ENCODE assay signal across 23 cellular contexts in the genomic region with DNA sequence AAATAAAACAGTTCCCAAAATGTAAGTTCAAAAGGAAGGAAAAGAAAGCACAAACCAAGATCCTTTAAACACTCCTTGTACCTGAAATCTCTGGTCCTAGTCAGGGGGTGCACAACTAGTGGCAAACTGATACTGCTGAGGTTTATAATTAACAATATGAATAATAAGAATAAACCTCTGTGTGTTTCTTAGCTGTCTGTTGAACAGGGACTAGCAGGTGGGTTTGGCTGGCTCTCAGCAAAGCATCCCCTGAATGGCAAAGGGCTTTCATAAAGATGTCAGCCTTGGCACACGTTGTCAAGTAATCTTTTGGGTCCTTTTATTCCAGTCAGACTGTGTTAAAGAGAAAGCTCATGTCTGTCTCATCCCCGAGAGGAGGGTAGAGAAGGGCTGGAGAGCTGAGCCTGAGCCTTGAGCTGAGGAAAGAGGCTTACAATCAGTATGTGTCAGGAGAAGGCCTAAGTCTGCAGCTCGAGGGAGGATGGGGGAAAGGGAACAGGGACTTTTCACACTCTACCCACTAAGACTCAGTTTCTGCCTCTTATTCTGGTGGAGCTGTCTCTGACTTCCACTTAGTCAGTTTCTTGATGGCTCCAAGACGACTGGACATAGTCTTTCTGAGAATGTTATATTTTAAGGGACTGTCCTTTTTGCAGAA.
DNase-seq lines count a peak whose midpoint lies in the region; ATAC-seq and TF ChIP-seq lines count a peak whose summit lies in the region.
"Had no signal": no experiment of that assay in that cellular context is flagged by ENCODE, and none has a peak within 500 bp of the region (broad histone marks: within the 10 kb centered on the region; RNA-seq: fewer than 3 reads in every experiment).

No MANE protein-coding gene starts in this region.

- POLR2A ChIA-PET in activated CD4-positive, alpha-beta T cell treated with anti-CD3 and anti-CD28 coated beads for 36 hours (lab: Charles Lee), result no interaction called here

- H3K27me3 Mint-ChIP-seq in osteocyte (ENCODE audit: unreplicated experiment), result no peaks in the 10 kb centered on the region
- H3K27me3 Mint-ChIP-seq in activated CD4-positive, alpha-beta T cell treated with anti-CD3 and anti-CD28 coated beads for 36 hours, result no peaks in the 10 kb centered on the region
- H3K27me3 Mint-ChIP-seq: activated B cell treated with CpG ODN at 0.5 μM for 24 hours; activated CD4-positive, alpha-beta memory T cell treated with anti-CD3 and anti-CD28 coated beads, Interleukin-2, amount 10 ng/mL, durations not matched to agents 7 days and 5 days; CD8-positive, alpha-beta memory T cell; IgD-negative memory B cell; type B pancreatic cell had no signal

- H3K27ac Mint-ChIP-seq in osteocyte (ENCODE audit: unreplicated experiment), result peak overlapping the region; percentile 84
- H3K27ac Mint-ChIP-seq in activated CD4-positive, alpha-beta T cell treated with anti-CD3 and anti-CD28 coated beads for 36 hours, result no peak overlapping the region
- H3K27ac Mint-ChIP-seq: activated B cell treated with CpG ODN at 0.5 μM for 24 hours; activated CD4-positive, alpha-beta memory T cell treated with anti-CD3 and anti-CD28 coated beads, Interleukin-2, amount 10 ng/mL, durations not matched to agents 7 days and 5 days; endodermal cell; IgD-negative memory B cell; type B pancreatic cell had no signal

- peaks cover 0 to 3% (median 0%) of the 10 kb centered on the region in 4 donors for H3K4me1 ChIP-seq in sigmoid colon
- no peaks in the 10 kb centered on the region for H3K4me1 ChIP-seq in right atrium auricular region
- H3K4me1 ChIP-seq: breast epithelium, gastroesophageal sphincter had no signal

- TF ChIP-seq POLR2A in sigmoid colon (IDR thresholded peaks at IDR 0.05), result no peak

- intact Hi-C loops in sigmoid colon (cut with DNase I), result no loop called here
- intact Hi-C loops in activated CD4-positive, alpha-beta T cell treated with anti-CD3 and anti-CD28 coated beads for 36 hours (cut with DNase I, micrococcal nuclease), result loop anchor here (5.0 kb wide), 2 partner anchors 86 to 101 kb away; no protein-coding TSS in a partner anchor

- H3K27me3 ChIP-seq in sigmoid colon, result no peaks in the 10 kb centered on the region
- no peaks in the 10 kb centered on the region for H3K27me3 ChIP-seq in right atrium auricular region
- H3K27me3 ChIP-seq: breast epithelium, gastroesophageal sphincter, stomach had no signal

- H3K4me3 Mint-ChIP-seq in osteocyte (ENCODE audit: unreplicated experiment), result no peak overlapping the region
- no peak overlapping the region for H3K4me3 Mint-ChIP-seq in activated CD4-positive, alpha-beta T cell treated with anti-CD3 and anti-CD28 coated beads for 36 hours
- H3K4me3 Mint-ChIP-seq: activated B cell treated with CpG ODN at 0.5 μM for 24 hours; activated CD4-positive, alpha-beta memory T cell treated with anti-CD3 and anti-CD28 coated beads, Interleukin-2, amount 10 ng/mL, durations not matched to agents 7 days and 5 days; CD8-positive, alpha-beta memory T cell; endodermal cell; IgD-negative memory B cell; type B pancreatic cell had no signal

- H3K27ac ChIP-seq in sigmoid colon (no peak overlapping the region), right atrium auricular region (no peak overlapping the region)
- H3K27ac ChIP-seq: breast epithelium, coronary artery, gastroesophageal sphincter, stomach had no signal

- DNase-seq in NCI-H82 (lab: John Stamatoyannopoulos, UW) (peak; percentile 31), NCI-H82 treated with DMSO at 0.1 percent for 48 hours (lab: John Stamatoyannopoulos, UW; ENCODE audit: unreplicated experiment) (no peak), osteocyte (ENCODE audit: extremely low spot score, unreplicated experiment) (peak; percentile 17), sigmoid colon (no peak), right atrium auricular region (ENCODE audit: low spot score) (no peak)
- DNase-seq in activated CD4-positive, alpha-beta T cell treated with anti-CD3 and anti-CD28 coated beads for 36 hours, result no peak
- DNase-seq: 8988T; activated B cell treated with CpG ODN at 0.5 μM for 24 hours; activated CD4-positive, alpha-beta memory T cell treated with anti-CD3 and anti-CD28 coated beads, Interleukin-2, amount 10 ng/mL, durations not matched to agents 7 days and 5 days; CD8-positive, alpha-beta memory T cell; endodermal cell; NCI-H1105; NCI-H2081; stimulated activated CD4-positive, alpha-beta T cell treated with anti-CD3 and anti-CD28 coated beads, Interleukin-4, amount 100 ng/mL, for 1 hour; stomach; T-helper 9 cell had no signal

- CTCF ChIA-PET in activated CD4-positive, alpha-beta T cell treated with anti-CD3 and anti-CD28 coated beads for 36 hours (lab: Charles Lee), result interaction anchor here (0.6 kb wide), 1 partner anchor 28 kb away, joined by 3 read pairs; no protein-coding TSS in a partner anchor

- H3K9me3 ChIP-seq in sigmoid colon (no peaks in the 10 kb centered on the region), right atrium auricular region (no peaks in the 10 kb centered on the region)
- H3K9me3 ChIP-seq: breast epithelium, gastroesophageal sphincter, stomach had no signal

- H3K36me3 Mint-ChIP-seq in osteocyte (ENCODE audit: unreplicated experiment), result peaks cover 16% of the 10 kb centered on the region
- peaks cover 28% of the 10 kb centered on the region for H3K36me3 Mint-ChIP-seq in activated CD4-positive, alpha-beta T cell treated with anti-CD3 and anti-CD28 coated beads for 36 hours (ENCODE audit: low read depth)

- WGBS in sigmoid colon, 2 donors, result 83 to 89% methylated on average over 4 of the region's 4 CpGs

- H3K36me3 ChIP-seq in sigmoid colon, result no peaks in the 10 kb centered on the region
- H3K36me3 ChIP-seq in right atrium auricular region, result no peaks in the 10 kb centered on the region
- H3K36me3 ChIP-seq: breast epithelium, gastroesophageal sphincter, stomach had no signal

- ATAC-seq in GM21786 (IDR thresholded peaks at IDR 0.05; ENCODE audit: unreplicated experiment) (peak; percentile 50), HG03460 (IDR thresholded peaks at IDR 0.05; ENCODE audit: unreplicated experiment) (peak; percentile 47)
- no peak for ATAC-seq in activated CD4-positive, alpha-beta T cell treated with anti-CD3 and anti-CD28 coated beads for 36 hours
- ATAC-seq: gastroesophageal sphincter had no signal

- peaks cover 43% of the 10 kb centered on the region for H3K4me1 Mint-ChIP-seq in osteocyte (ENCODE audit: unreplicated experiment)
- H3K4me1 Mint-ChIP-seq in activated CD4-positive, alpha-beta T cell treated with anti-CD3 and anti-CD28 coated beads for 36 hours, result peaks cover 32% of the 10 kb centered on the region
- H3K4me1 Mint-ChIP-seq: activated B cell treated with CpG ODN at 0.5 μM for 24 hours had no signal

- H3K9me3 Mint-ChIP-seq in osteocyte (ENCODE audit: unreplicated experiment), result no peaks in the 10 kb centered on the region
- H3K9me3 Mint-ChIP-seq in activated CD4-positive, alpha-beta T cell treated with anti-CD3 and anti-CD28 coated beads for 36 hours (ENCODE audit: low read depth), result no peaks in the 10 kb centered on the region
- H3K9me3 Mint-ChIP-seq: activated B cell treated with CpG ODN at 0.5 μM for 24 hours; activated CD4-positive, alpha-beta memory T cell treated with anti-CD3 and anti-CD28 coated beads, Interleukin-2, amount 10 ng/mL, durations not matched to agents 7 days and 5 days; CD8-positive, alpha-beta memory T cell; endodermal cell; IgD-negative memory B cell; type B pancreatic cell had no signal

- TF ChIP-seq CTCF in osteocyte (IDR thresholded peaks at IDR 0.05), result no peak
- TF ChIP-seq CTCF in sigmoid colon (IDR thresholded peaks at IDR 0.05), result no peak
- TF ChIP-seq CTCF in right atrium auricular region (IDR thresholded peaks at IDR 0.05), result no peak

- TF ChIP-seq EP300 in sigmoid colon (IDR thresholded peaks at IDR 0.05), result no peak

- H3K4me3 ChIP-seq in sigmoid colon, result no peak overlapping the region
- no peak overlapping the region for H3K4me3 ChIP-seq in right atrium auricular region
- H3K4me3 ChIP-seq: breast epithelium, coronary artery, gastroesophageal sphincter, stomach had no signal

Comparison
In these comparisons a context has a peak if more than half of its experiments do, and no peak if none do; other contexts are left out.
1. DNase-seq: peak in NCI-H82 (single experiment) and osteocyte (single experiment); none in NCI-H82 treated with DMSO at 0.1 percent for 48 hours (single experiment), sigmoid colon (single experiment), right atrium auricular region (single experiment) and activated CD4-positive, alpha-beta T cell treated with anti-CD3 and anti-CD28 coated beads for 36 hours (single experiment).